ENCODE assay signal across 1 cellular context in genomic region chr14:21256102-21256447, GRCh38.
TF ChIP-seq lines count a peak whose summit lies in the region.

No MANE protein-coding gene starts in this region.

TF ChIP-seq in GM12878, 131 proteins besides CTCF, POLR2A, EP300 and RAD21:
- TF ChIP-seq POLR2AphosphoS5 (IDR thresholded peaks at IDR 0.05; ENCODE audit: low read length), result peak; percentile 63; the same call in 1 of the 2 replicates
